In genomic region chr4:144903953-144904711, GRCh38 we compare ENCODE assay signal across 19 cellular contexts.
DNase-seq lines count a peak whose midpoint lies in the region; ATAC-seq, FAIRE-seq and TF ChIP-seq lines count a peak whose summit lies in the region.
"Had no signal": no experiment of that assay in that cellular context is flagged by ENCODE, and none has a peak within 500 bp of the region (broad histone marks: within the 10 kb centered on the region; RNA-seq: fewer than 3 reads in every experiment).

No MANE protein-coding gene starts in this region.

- POLR2A ChIA-PET in MCF 10A (lab: Yijun Ruan, JAX) = no interaction called here

- H3K27me3 Mint-ChIP-seq in MCF 10A (ENCODE audit: insufficient read depth, unreplicated experiment) (no peaks in the 10 kb centered on the region), astrocyte (ENCODE audit: low read depth, unreplicated experiment) (no peaks in the 10 kb centered on the region)
- H3K27me3 Mint-ChIP-seq: activated naive CD4-positive, alpha-beta T cell treated with anti-CD3 and anti-CD28 coated beads, Interleukin-2, amount 10 ng/mL, durations not matched to agents 7 days and 5 days had no signal

- no peaks in the 10 kb centered on the region for H4K20me1 ChIP-seq in astrocyte (ENCODE audit: insufficient read depth, low read length)

- no peak overlapping the region for H3K27ac ChIP-seq in breast epithelium
- H3K27ac ChIP-seq in astrocyte (ENCODE audit: low read depth, low read length) = no peak overlapping the region
- H3K27ac ChIP-seq in foreskin keratinocyte = no peak overlapping the region
- H3K27ac ChIP-seq: lower lobe of right lung had no signal

- BruUV-seq in MCF 10A (replicated peaks; lab: Mats Ljungman, UMichigan) = no TSS peak

- H3K27ac Mint-ChIP-seq in MCF 10A (ENCODE audit: low read depth, unreplicated experiment) = no peak overlapping the region
- peak overlapping the region; percentile 93 for H3K27ac Mint-ChIP-seq in astrocyte (ENCODE audit: unreplicated experiment)
- H3K27ac Mint-ChIP-seq: activated naive CD4-positive, alpha-beta T cell treated with anti-CD3 and anti-CD28 coated beads, Interleukin-2, amount 10 ng/mL, durations not matched to agents 7 days and 5 days; CD8-positive, alpha-beta memory T cell; nephron had no signal

- H3K9me3 Mint-ChIP-seq in MCF 10A (ENCODE audit: unreplicated experiment) = peaks cover 10% of the 10 kb centered on the region
- H3K9me3 Mint-ChIP-seq in astrocyte (ENCODE audit: unreplicated experiment) = peaks cover 2% of the 10 kb centered on the region
- H3K9me3 Mint-ChIP-seq: activated naive CD4-positive, alpha-beta T cell treated with anti-CD3 and anti-CD28 coated beads, Interleukin-2, amount 10 ng/mL, durations not matched to agents 7 days and 5 days; nephron had no signal

- CTCF ChIA-PET in MCF 10A (lab: Yijun Ruan, JAX) = no interaction called here

- H3K4me2 ChIP-seq in astrocyte (ENCODE audit: low read length) = peak overlapping the region; percentile 16

- ATAC-seq in foreskin keratinocyte (peak; percentile 67), HG03175 (IDR thresholded peaks at IDR 0.05; ENCODE audit: unreplicated experiment) (no peak)
- ATAC-seq: lower lobe of right lung had no signal

- no peak for TF ChIP-seq POLR2A in breast epithelium (IDR thresholded peaks at IDR 0.05)

- H3K27me3 ChIP-seq in breast epithelium (no peaks in the 10 kb centered on the region), astrocyte (ENCODE audit: insufficient read depth, low read length) (no peaks in the 10 kb centered on the region), foreskin keratinocyte (no peaks in the 10 kb centered on the region)

- no peak for FAIRE-seq in astrocyte (lab: Jason Lieb, UNC)

- H3K9me3 ChIP-seq in breast epithelium (no peaks in the 10 kb centered on the region), astrocyte (ENCODE audit: insufficient read depth, low read depth, low read length) (no peaks in the 10 kb centered on the region)
- H3K9me3 ChIP-seq: lower lobe of right lung had no signal

- DNase-seq in MCF 10A (ENCODE audit: unreplicated experiment) = peak; percentile 28
- no peak for DNase-seq in breast epithelium (ENCODE audit: low spot score in 2 of 2)
- peak; percentile 59 for DNase-seq in astrocyte (ENCODE audit: low read depth)
- peak; percentile 28 to 65 for DNase-seq in foreskin keratinocyte
- DNase-seq in smooth muscle cell of the brain vasculature (ENCODE audit: low read depth, low spot score) = peak; percentile 7
- no peak for DNase-seq in NCI-H187 treated with DMSO at 0.1 percent for 48 hours (lab: John Stamatoyannopoulos, UW)
- DNase-seq in NCI-H1694 (lab: John Stamatoyannopoulos, UW) = no peak
- DNase-seq: 8988T; activated CD4-positive, CD25-positive, alpha-beta regulatory T cell; activated naive CD4-positive, alpha-beta T cell treated with anti-CD3 and anti-CD28 coated beads, Interleukin-2, amount 10 ng/mL, durations not matched to agents 7 days and 5 days; CD8-positive, alpha-beta memory T cell; cerebellar nuclear complex; hypothalamus; lower lobe of right lung; NCI-H1105; NCI-H2227 treated with DMSO at 0.1 percent for 48 hours; stimulated activated CD4-positive, alpha-beta T cell treated with anti-CD3 and anti-CD28 coated beads, Interleukin-2, amount 100 ng/mL, for 24 hours had no signal

- H3K4me1 ChIP-seq in breast epithelium (no peaks in the 10 kb centered on the region), astrocyte (ENCODE audit: insufficient read depth, low read length) (peaks cover 27% of the 10 kb centered on the region), foreskin keratinocyte (peaks cover 4% of the 10 kb centered on the region)
- H3K4me1 ChIP-seq: lower lobe of right lung had no signal

- no peaks in the 10 kb centered on the region for H3K79me2 ChIP-seq in astrocyte (ENCODE audit: insufficient read depth, low read length)

- H3K9ac ChIP-seq in astrocyte (ENCODE audit: low read length) = no peak overlapping the region

- H3K36me3 Mint-ChIP-seq in MCF 10A (ENCODE audit: insufficient read depth, unreplicated experiment) = no peaks in the 10 kb centered on the region
- no peaks in the 10 kb centered on the region for H3K36me3 Mint-ChIP-seq in astrocyte (ENCODE audit: low read depth, unreplicated experiment)
- H3K36me3 Mint-ChIP-seq: activated naive CD4-positive, alpha-beta T cell treated with anti-CD3 and anti-CD28 coated beads, Interleukin-2, amount 10 ng/mL, durations not matched to agents 7 days and 5 days; CD8-positive, alpha-beta memory T cell had no signal

- H3K4me3 Mint-ChIP-seq in MCF 10A (ENCODE audit: unreplicated experiment) = no peak overlapping the region
- no peak overlapping the region for H3K4me3 Mint-ChIP-seq in astrocyte (ENCODE audit: unreplicated experiment)
- H3K4me3 Mint-ChIP-seq: activated naive CD4-positive, alpha-beta T cell treated with anti-CD3 and anti-CD28 coated beads, Interleukin-2, amount 10 ng/mL, durations not matched to agents 7 days and 5 days; CD8-positive, alpha-beta memory T cell; nephron had no signal

- TF ChIP-seq CTCF in MCF 10A (IDR thresholded peaks at IDR 0.05; ENCODE audit: unreplicated experiment) = no peak
- no peak for TF ChIP-seq CTCF in breast epithelium (IDR thresholded peaks at IDR 0.05)
- no peak for TF ChIP-seq CTCF in astrocyte (IDR thresholded peaks at IDR 0.05; ENCODE audit: insufficient read depth, low read depth, low read length)
- no peak for TF ChIP-seq CTCF in foreskin keratinocyte (conservative IDR thresholded peaks at IDR 0.05)

- intact Hi-C loops in MCF 10A (cut with micrococcal nuclease) (no loop called here), breast epithelium (cut with DNase I; ENCODE audit: low total_unique reads) (no loop called here)

- H3K36me3 ChIP-seq in breast epithelium = no peaks in the 10 kb centered on the region
- H3K36me3 ChIP-seq in astrocyte (ENCODE audit: insufficient read depth, low read length) = no peaks in the 10 kb centered on the region
- H3K36me3 ChIP-seq: lower lobe of right lung had no signal

- no peak overlapping the region for H2AFZ ChIP-seq in astrocyte (ENCODE audit: low read depth, low read length)

- H3K4me1 Mint-ChIP-seq in MCF 10A (ENCODE audit: insufficient read depth, unreplicated experiment) (peaks cover 20% of the 10 kb centered on the region), astrocyte (ENCODE audit: low read depth, unreplicated experiment) (peaks cover 42% of the 10 kb centered on the region)
- H3K4me1 Mint-ChIP-seq: activated naive CD4-positive, alpha-beta T cell treated with anti-CD3 and anti-CD28 coated beads, Interleukin-2, amount 10 ng/mL, durations not matched to agents 7 days and 5 days; CD8-positive, alpha-beta memory T cell; nephron had no signal

- H3K4me3 ChIP-seq in breast epithelium = no peak overlapping the region
- no peak overlapping the region for H3K4me3 ChIP-seq in astrocyte (ENCODE audit: insufficient read depth, low read depth, low read length)
- H3K4me3 ChIP-seq: lower lobe of right lung had no signal

Comparison
In these comparisons a context has a peak if more than half of its experiments do, and no peak if none do; other contexts are left out.
1. DNase-seq: peak in MCF 10A (single experiment), astrocyte (single experiment), foreskin keratinocyte (2 of 2) and smooth muscle cell of the brain vasculature (single experiment); none in breast epithelium (0 of 2), NCI-H187 treated with DMSO at 0.1 percent for 48 hours (single experiment) and NCI-H1694 (single experiment).